Comparison of ENCODE assay signal across 9 cellular contexts in the genomic region with DNA sequence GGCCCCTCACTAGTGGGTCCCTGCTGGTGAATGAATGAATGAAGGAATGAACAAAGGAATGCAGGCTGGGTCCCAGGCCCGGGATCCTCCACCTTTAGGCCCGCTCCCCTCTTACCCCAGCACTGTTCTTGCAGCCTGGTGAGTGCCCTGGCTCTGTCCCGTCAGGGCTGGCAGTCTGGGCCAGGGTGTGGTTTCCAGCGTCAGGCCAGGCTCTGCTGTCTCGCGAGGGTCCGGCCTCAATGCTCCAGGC. TPM values are rescaled to one million over a fixed set of nuclear protein-coding genes. Genes with fewer than 3 reads are reported as not detected.
DNase-seq lines count a peak whose midpoint lies in the region; ATAC-seq and TF ChIP-seq lines count a peak whose summit lies in the region.
"Had no signal": no experiment of that assay in that cellular context is flagged by ENCODE, and none has a peak within 500 bp of the region (broad histone marks: within the 10 kb centered on the region; RNA-seq: fewer than 3 reads in every experiment).

No MANE protein-coding gene starts in this region.

- H3K4me3 ChIP-seq in RWPE2 (ENCODE audit: severe bottlenecking): peak overlapping the region; percentile 2
- peak overlapping the region; percentile 48 for H3K4me3 ChIP-seq in fibroblast of villous mesenchyme (ENCODE audit: low read depth, low read length)
- H3K4me3 ChIP-seq in skeletal muscle satellite cell (ENCODE audit: low read length): peak overlapping the region; percentile 34
- H3K4me3 ChIP-seq: SJSA1 had no signal

- H3K36me3 ChIP-seq in RWPE2 (ENCODE audit: low read depth) (0 out of 2 replicates have a peak, but pooled peaks cover 3% of the 10 kb centered on the region), skeletal muscle satellite cell (ENCODE audit: insufficient read depth, low read length) (peaks cover 11% of the 10 kb centered on the region)

- no peak for TF ChIP-seq POLR2A in GM18505 (IDR thresholded peaks at IDR 0.05; ENCODE audit: borderline replicate concordance, extremely low read depth, insufficient read depth, insufficient read length)

- no peak for TF ChIP-seq CTCF in RWPE2 (IDR thresholded peaks at IDR 0.05; ENCODE audit: poor library complexity, severe bottlenecking)
- no peak for TF ChIP-seq CTCF in fibroblast of villous mesenchyme (IDR thresholded peaks at IDR 0.05; ENCODE audit: insufficient read depth, low read depth, low read length)

- H3K27ac ChIP-seq in RWPE2 (ENCODE audit: poor library complexity, severe bottlenecking): no peak overlapping the region
- H3K27ac ChIP-seq: SJSA1 had no signal

- peak overlapping the region; percentile 65 for H3K4me2 ChIP-seq in skeletal muscle satellite cell (ENCODE audit: low read length)

- H3K9me3 ChIP-seq in RWPE2 (ENCODE audit: severe bottlenecking) (no peaks in the 10 kb centered on the region), skeletal muscle satellite cell (replicated peaks; ENCODE audit: low read length) (no peaks in the 10 kb centered on the region)
- H3K9me3 ChIP-seq: SJSA1 had no signal

- peak; percentile 1 for ATAC-seq in GM18505 (IDR thresholded peaks at IDR 0.05; ENCODE audit: unreplicated experiment)
- ATAC-seq in RWPE2 (ENCODE audit: low read depth): peak; percentile 43
- no peak for ATAC-seq in GM19328 (IDR thresholded peaks at IDR 0.05; ENCODE audit: unreplicated experiment)

- no peaks in the 10 kb centered on the region for H3K27me3 ChIP-seq in RWPE2 (ENCODE audit: insufficient read depth, poor library complexity, severe bottlenecking)
- H3K27me3 ChIP-seq in skeletal muscle satellite cell (ENCODE audit: control insufficient read depth, insufficient read depth, low read length): no peaks in the 10 kb centered on the region
- H3K27me3 ChIP-seq: SJSA1 had no signal

- no peak for DNase-seq in RWPE2 (ENCODE audit: low spot score)
- DNase-seq in fibroblast of villous mesenchyme (ENCODE audit: low read depth): no peak
- DNase-seq in H4 (ENCODE audit: low spot score): no peak
- no peak for DNase-seq in SIG-M5 (lab: John Stamatoyannopoulos, UW)
- no peak for DNase-seq in activated CD4-positive, alpha-beta T cell treated with anti-CD3 and anti-CD28 coated beads, Interleukin-2, amount 50 U/mL, for 4 hours

- H3K9ac ChIP-seq in skeletal muscle satellite cell (ENCODE audit: low read depth, low read length): peak overlapping the region; percentile 72

- H3K4me1 ChIP-seq in RWPE2 (ENCODE audit: insufficient read depth, poor library complexity, severe bottlenecking): no peaks in the 10 kb centered on the region
- peaks cover 12% of the 10 kb centered on the region for H3K4me1 ChIP-seq in skeletal muscle satellite cell (ENCODE audit: control insufficient read depth, insufficient read depth, low read length)
- H3K4me1 ChIP-seq: SJSA1 had no signal

RNA-seq across cellular contexts. Expression of gene LYL1, which starts 0.3 kb away (rescaled TPM):
- 2.6 and 3.9 TPM in 2 replicates for total RNA-seq in fibroblast of villous mesenchyme
- total RNA-seq in skeletal muscle satellite cell (2012; rRNA removed): 1.0 and 1.1 TPM in 2 replicates
- not detected in 2 replicates for total RNA-seq in H4 (2014; rRNA removed; shearing (Covaris generic))
- total RNA-seq: SJSA1 had no signal

RNA-seq across cellular contexts. Expression of gene TRMT1, which starts 14.2 kb away (rescaled TPM):
- 25.4 and 25.9 TPM in 2 replicates for total RNA-seq in fibroblast of villous mesenchyme
- total RNA-seq in skeletal muscle satellite cell (2012; rRNA removed): 40.4 and 49.2 TPM in 2 replicates
- 22.5 and 35.1 TPM in 2 replicates for total RNA-seq in H4 (2014; rRNA removed; shearing (Covaris generic))

RNA-seq across cellular contexts. Expression of gene NACC1, which starts 15.7 kb away (rescaled TPM):
- total RNA-seq in fibroblast of villous mesenchyme: 95.0 and 104 TPM in 2 replicates
- 84.7 and 112 TPM in 2 replicates for total RNA-seq in skeletal muscle satellite cell (2012; rRNA removed)
- 46.2 and 55.0 TPM in 2 replicates for total RNA-seq in H4 (2014; rRNA removed; shearing (Covaris generic))

RNA-seq across cellular contexts. Expression of gene STX10, which starts 47.8 kb away (rescaled TPM):
- total RNA-seq in fibroblast of villous mesenchyme: 58.3 and 69.9 TPM in 2 replicates
- 67.5 and 72.2 TPM in 2 replicates for total RNA-seq in skeletal muscle satellite cell (2012; rRNA removed)
- total RNA-seq in H4 (2014; rRNA removed; shearing (Covaris generic)): 68.5 and 94.4 TPM in 2 replicates

RNA-seq across cellular contexts. Expression of gene IER2, which starts 47.9 kb away (rescaled TPM):
- 22.0 and 28.7 TPM in 2 replicates for total RNA-seq in fibroblast of villous mesenchyme
- 17.2 and 21.0 TPM in 2 replicates for total RNA-seq in skeletal muscle satellite cell (2012; rRNA removed)
- total RNA-seq in H4 (2014; rRNA removed; shearing (Covaris generic)): 6.4 and 14.6 TPM in 2 replicates
